Comparison of ENCODE assay signal across 2 cellular contexts in the genomic region with DNA sequence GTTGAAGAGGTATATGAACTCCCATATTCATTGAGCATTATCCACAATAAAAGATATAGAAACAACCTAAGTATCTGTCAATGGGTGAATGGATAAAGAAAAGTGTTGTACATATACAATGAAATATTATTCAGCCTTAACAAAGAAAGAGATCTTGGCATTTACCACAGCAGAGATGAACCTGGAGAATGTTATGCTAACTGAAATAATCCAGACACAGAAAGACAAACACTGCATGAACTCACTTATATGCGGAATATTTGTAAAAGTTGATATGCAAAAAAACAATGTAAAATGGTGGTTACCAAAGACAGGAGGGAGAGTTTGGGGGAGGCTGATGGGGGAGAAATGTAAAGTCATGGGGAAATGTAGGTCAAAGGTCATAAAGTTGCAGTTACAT.
TF ChIP-seq lines count a peak whose summit lies in the region.

No MANE protein-coding gene starts in this region.

TF ChIP-seq in GM23338, 12 proteins besides CTCF, POLR2A, EP300 and RAD21:
- no peak for TF ChIP-seq NANOG (IDR thresholded peaks at IDR 0.05; ENCODE audit: borderline replicate concordance)
- no peak for TF ChIP-seq ZNF331 (CRISPR knock-in tag; IDR thresholded peaks at IDR 0.05; ENCODE audit: low read depth)
- TF ChIP-seq JUNB (IDR thresholded peaks at IDR 0.05; ENCODE audit: unreplicated experiment): no peak
- no peak for TF ChIP-seq CREB1 (CRISPR knock-in tag; IDR thresholded peaks at IDR 0.05; ENCODE audit: low read depth)
- no peak for TF ChIP-seq STAT1 (IDR thresholded peaks at IDR 0.05; ENCODE audit: unreplicated experiment)
- TF ChIP-seq, protein P1, sequence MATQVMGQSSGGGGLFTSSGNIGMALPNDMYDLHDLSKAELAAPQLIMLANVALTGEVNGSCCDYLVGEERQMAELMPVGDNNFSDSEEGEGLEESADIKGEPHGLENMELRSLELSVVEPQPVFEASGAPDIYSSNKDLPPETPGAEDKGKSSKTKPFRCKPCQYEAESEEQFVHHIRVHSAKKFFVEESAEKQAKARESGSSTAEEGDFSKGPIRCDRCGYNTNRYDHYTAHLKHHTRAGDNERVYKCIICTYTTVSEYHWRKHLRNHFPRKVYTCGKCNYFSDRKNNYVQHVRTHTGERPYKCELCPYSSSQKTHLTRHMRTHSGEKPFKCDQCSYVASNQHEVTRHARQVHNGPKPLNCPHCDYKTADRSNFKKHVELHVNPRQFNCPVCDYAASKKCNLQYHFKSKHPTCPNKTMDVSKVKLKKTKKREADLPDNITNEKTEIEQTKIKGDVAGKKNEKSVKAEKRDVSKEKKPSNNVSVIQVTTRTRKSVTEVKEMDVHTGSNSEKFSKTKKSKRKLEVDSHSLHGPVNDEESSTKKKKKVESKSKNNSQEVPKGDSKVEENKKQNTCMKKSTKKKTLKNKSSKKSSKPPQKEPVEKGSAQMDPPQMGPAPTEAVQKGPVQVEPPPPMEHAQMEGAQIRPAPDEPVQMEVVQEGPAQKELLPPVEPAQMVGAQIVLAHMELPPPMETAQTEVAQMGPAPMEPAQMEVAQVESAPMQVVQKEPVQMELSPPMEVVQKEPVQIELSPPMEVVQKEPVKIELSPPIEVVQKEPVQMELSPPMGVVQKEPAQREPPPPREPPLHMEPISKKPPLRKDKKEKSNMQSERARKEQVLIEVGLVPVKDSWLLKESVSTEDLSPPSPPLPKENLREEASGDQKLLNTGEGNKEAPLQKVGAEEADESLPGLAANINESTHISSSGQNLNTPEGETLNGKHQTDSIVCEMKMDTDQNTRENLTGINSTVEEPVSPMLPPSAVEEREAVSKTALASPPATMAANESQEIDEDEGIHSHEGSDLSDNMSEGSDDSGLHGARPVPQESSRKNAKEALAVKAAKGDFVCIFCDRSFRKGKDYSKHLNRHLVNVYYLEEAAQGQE (IDR thresholded peaks at IDR 0.05; ENCODE audit: unreplicated experiment): no peak

TF ChIP-seq in H1, 55 proteins besides CTCF, POLR2A, EP300 and RAD21:
- TF ChIP-seq YY1 (IDR thresholded peaks at IDR 0.05; ENCODE audit: low read depth, low read length) (no peak), SP1 (IDR thresholded peaks at IDR 0.05; ENCODE audit: low read depth, low read length) (no peak), CHD1 (IDR thresholded peaks at IDR 0.05; ENCODE audit: low read depth, low read length) (no peak), BCL11A (IDR thresholded peaks at IDR 0.05; ENCODE audit: low read depth in 2 of 2, low read length in 2 of 2) (no peak), RBBP5 (IDR thresholded peaks at IDR 0.05; ENCODE audit: borderline replicate concordance, low read depth, low read length) (no peak), EGR1 (IDR thresholded peaks at IDR 0.05; ENCODE audit: borderline replicate concordance, low read depth, low read length) (no peak), FOSL1 (IDR thresholded peaks at IDR 0.05; ENCODE audit: insufficient read depth, low read depth, low read length) (no peak), SIRT6 (IDR thresholded peaks at IDR 0.05; ENCODE audit: low read length) (no peak), SIN3A (conservative IDR thresholded peaks at IDR 0.05 in 1 of 2, IDR thresholded peaks at IDR 0.05 in 1 of 2; ENCODE audit: low read depth in 1 of 2, low read length in 2 of 2) (no peak), RNF2 (IDR thresholded peaks at IDR 0.05; ENCODE audit: borderline replicate concordance, low read depth, low read length, missing control alignments, poor library complexity, severe bottlenecking) (no peak)
- TF ChIP-seq, protein P2, sequence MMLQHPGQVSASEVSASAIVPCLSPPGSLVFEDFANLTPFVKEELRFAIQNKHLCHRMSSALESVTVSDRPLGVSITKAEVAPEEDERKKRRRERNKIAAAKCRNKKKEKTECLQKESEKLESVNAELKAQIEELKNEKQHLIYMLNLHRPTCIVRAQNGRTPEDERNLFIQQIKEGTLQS (IDR thresholded peaks at IDR 0.05; ENCODE audit: insufficient read depth, low read depth, low read length): no peak
